Comparison of ENCODE assay signal across 2 cellular contexts in genomic region chr21:38823737-38824123, GRCh38.
TF ChIP-seq lines count a peak whose summit lies in the region.

No MANE protein-coding gene starts in this region.

TF ChIP-seq in GM23338, 12 proteins besides CTCF, POLR2A, EP300 and RAD21 (continued from another document):
- TF ChIP-seq ZNF462 (CRISPR knock-in tag; IDR thresholded peaks at IDR 0.05) = no peak
- no peak for TF ChIP-seq REST (IDR thresholded peaks at IDR 0.05; ENCODE audit: unreplicated experiment)
- TF ChIP-seq POLR2AphosphoS5 (IDR thresholded peaks at IDR 0.05; ENCODE audit: low read depth) = no peak
- no peak for TF ChIP-seq EZH2phosphoT487 (IDR thresholded peaks at IDR 0.05; ENCODE audit: unreplicated experiment)
- no peak for TF ChIP-seq JUNB (IDR thresholded peaks at IDR 0.05; ENCODE audit: unreplicated experiment)
- TF ChIP-seq ZNF331 (CRISPR knock-in tag; IDR thresholded peaks at IDR 0.05; ENCODE audit: low read depth) = no peak
- no peak for TF ChIP-seq EZH2 (IDR thresholded peaks at IDR 0.05; ENCODE audit: low read depth, unreplicated experiment)
- TF ChIP-seq STAT1 (IDR thresholded peaks at IDR 0.05; ENCODE audit: unreplicated experiment) = no peak

TF ChIP-seq in liver, 16 proteins besides CTCF, POLR2A, EP300 and RAD21 (continued from another document):
- no peak for TF ChIP-seq TAF1 (conservative IDR thresholded peaks at IDR 0.05)
- TF ChIP-seq RXRA (IDR thresholded peaks at IDR 0.05) = no peak
- TF ChIP-seq JUND (IDR thresholded peaks at IDR 0.05) = no peak
- no peak for TF ChIP-seq FOXA1 (IDR thresholded peaks at IDR 0.05)
